14 cellular contexts compared by ENCODE assay signal in the genomic region with DNA sequence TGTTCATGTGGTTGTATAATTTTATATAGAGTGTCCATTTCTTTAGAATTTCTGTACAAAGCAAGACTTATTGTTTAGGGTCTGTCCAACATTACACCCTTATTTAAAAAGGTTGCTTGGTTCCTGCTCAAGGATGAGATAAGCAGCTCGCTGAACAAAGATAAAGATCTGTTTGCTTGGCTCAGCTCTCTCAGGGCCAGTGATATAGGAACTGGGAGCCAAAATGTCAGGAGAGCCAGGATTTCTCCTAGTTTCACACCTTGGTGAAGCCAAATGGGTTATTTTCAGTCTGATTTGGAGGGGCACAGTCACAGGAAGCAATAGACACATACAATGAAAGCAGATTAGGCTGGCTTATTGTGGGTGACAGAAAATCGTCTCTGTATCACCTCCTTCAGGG.
A peak's percentile ranks its signal among the peaks of the same experiment; 100 is the strongest.
DNase-seq lines count a peak whose midpoint lies in the region; ATAC-seq and TF ChIP-seq lines count a peak whose summit lies in the region.
"Had no signal": no experiment of that assay in that cellular context is flagged by ENCODE, and none has a peak within 500 bp of the region (broad histone marks: within the 10 kb centered on the region; RNA-seq: fewer than 3 reads in every experiment).

No MANE protein-coding gene starts in this region.

- no peaks in the 10 kb centered on the region for H3K4me1 ChIP-seq in parathyroid adenoma

- no peaks in the 10 kb centered on the region for H3K36me3 ChIP-seq in parathyroid adenoma (ENCODE audit: control insufficient read depth, insufficient read depth, low read length)

- no peaks in the 10 kb centered on the region for H3K27me3 ChIP-seq in parathyroid adenoma (ENCODE audit: control insufficient read depth, insufficient read depth, low read length)

- peak overlapping the region; percentile 31 for H3K4me2 ChIP-seq in parathyroid adenoma (ENCODE audit: low read length)

- H3K4me3 Mint-ChIP-seq in activated T-helper 2 cell treated with anti-CD3 and anti-CD28 coated beads, Interferon-gamma antibody, Interleukin-2, Interleukin-4, amounts not matched to agents 10 μg/mL and 5 μg/mL and 100 μg/mL, durations not matched to agents 14 hours and 24 hours and 36 hours (ENCODE audit: low read depth): no peak overlapping the region
- H3K4me3 Mint-ChIP-seq: B cell; CD4-positive, alpha-beta T cell; H9; IgD-negative memory B cell had no signal

- no peak overlapping the region for H2AFZ ChIP-seq in parathyroid adenoma
- H2AFZ ChIP-seq: GM23248 had no signal

- intact Hi-C loops in activated T-helper 2 cell treated with anti-CD3 and anti-CD28 coated beads, Interferon-gamma antibody, Interleukin-2, Interleukin-4, amounts not matched to agents 10 μg/mL and 5 μg/mL and 100 μg/mL, durations not matched to agents 14 hours and 24 hours and 36 hours (cut with micrococcal nuclease): loop anchor here (10.0 kb wide), 1 partner anchor 465 kb away; no protein-coding TSS in a partner anchor

- H3K27ac Mint-ChIP-seq in activated T-helper 2 cell treated with anti-CD3 and anti-CD28 coated beads, Interferon-gamma antibody, Interleukin-2, Interleukin-4, amounts not matched to agents 10 μg/mL and 5 μg/mL and 100 μg/mL, durations not matched to agents 14 hours and 24 hours and 36 hours: no peak overlapping the region
- H3K27ac Mint-ChIP-seq: B cell; CD4-positive, alpha-beta T cell; IgD-negative memory B cell had no signal

- H3K27ac ChIP-seq in VCaP (peak overlapping the region; percentile 27), parathyroid adenoma (no peak overlapping the region)
- H3K27ac ChIP-seq: GM23248 had no signal

- DNase-seq in D341Med (ENCODE audit: low spot score): peak; percentile 49
- DNase-seq in DMS 273 treated with DMSO at 0.1 percent for 48 hours (lab: John Stamatoyannopoulos, UW): peak; percentile 5
- DNase-seq in activated T-helper 2 cell treated with anti-CD3 and anti-CD28 coated beads, Interferon-gamma antibody, Interleukin-2, Interleukin-4, amounts not matched to agents 10 μg/mL and 5 μg/mL and 100 μg/mL, durations not matched to agents 14 hours and 24 hours and 36 hours (ENCODE audit: low spot score): no peak
- no peak for DNase-seq in NAMALWA (ENCODE audit: low spot score)
- no peak for DNase-seq in stimulated activated naive CD8-positive, alpha-beta T cell treated with anti-CD3 and anti-CD28 coated beads, Interleukin-15, Interleukin-2, amounts not matched to agents 100 U/mL and 50 U/mL, for 24 hours
- DNase-seq: C1 segment of cervical spinal cord; CD4-positive, alpha-beta T cell; DMS53; GM23248; H9 had no signal

- ATAC-seq in stimulated activated naive CD8-positive, alpha-beta T cell treated with anti-CD3 and anti-CD28 coated beads, Interleukin-15, Interleukin-2, amounts not matched to agents 100 U/mL and 50 U/mL, for 24 hours: no peak

- no peaks in the 10 kb centered on the region for H3K4me1 Mint-ChIP-seq in activated T-helper 2 cell treated with anti-CD3 and anti-CD28 coated beads, Interferon-gamma antibody, Interleukin-2, Interleukin-4, amounts not matched to agents 10 μg/mL and 5 μg/mL and 100 μg/mL, durations not matched to agents 14 hours and 24 hours and 36 hours (ENCODE audit: low read depth)
- H3K4me1 Mint-ChIP-seq: B cell, H9, IgD-negative memory B cell had no signal

- H3K9me3 ChIP-seq in parathyroid adenoma (ENCODE audit: control insufficient read depth, low read length): no peaks in the 10 kb centered on the region

- H3K9me3 Mint-ChIP-seq in activated T-helper 2 cell treated with anti-CD3 and anti-CD28 coated beads, Interferon-gamma antibody, Interleukin-2, Interleukin-4, amounts not matched to agents 10 μg/mL and 5 μg/mL and 100 μg/mL, durations not matched to agents 14 hours and 24 hours and 36 hours: no peaks in the 10 kb centered on the region
- H3K9me3 Mint-ChIP-seq: CD4-positive, alpha-beta T cell; H9; IgD-negative memory B cell had no signal

- H3K27me3 Mint-ChIP-seq in activated T-helper 2 cell treated with anti-CD3 and anti-CD28 coated beads, Interferon-gamma antibody, Interleukin-2, Interleukin-4, amounts not matched to agents 10 μg/mL and 5 μg/mL and 100 μg/mL, durations not matched to agents 14 hours and 24 hours and 36 hours (ENCODE audit: low read depth): no peaks in the 10 kb centered on the region
- H3K27me3 Mint-ChIP-seq: B cell; CD4-positive, alpha-beta T cell; IgD-negative memory B cell had no signal

- H3K36me3 Mint-ChIP-seq in activated T-helper 2 cell treated with anti-CD3 and anti-CD28 coated beads, Interferon-gamma antibody, Interleukin-2, Interleukin-4, amounts not matched to agents 10 μg/mL and 5 μg/mL and 100 μg/mL, durations not matched to agents 14 hours and 24 hours and 36 hours (ENCODE audit: low read depth): no peaks in the 10 kb centered on the region
- H3K36me3 Mint-ChIP-seq: IgD-negative memory B cell had no signal

- no peaks in the 10 kb centered on the region for H3K79me2 ChIP-seq in parathyroid adenoma

- TF ChIP-seq CTCF in VCaP (conservative IDR thresholded peaks at IDR 0.05): no peak
- no peak for TF ChIP-seq CTCF in parathyroid adenoma (IDR thresholded peaks at IDR 0.05)

- H3K4me3 ChIP-seq in parathyroid adenoma (ENCODE audit: low read depth, low read length): no peak overlapping the region
- H3K4me3 ChIP-seq: GM23248 had no signal

- H3K9ac ChIP-seq in parathyroid adenoma: no peak overlapping the region
- H3K9ac ChIP-seq: GM23248 had no signal

Comparison
In these comparisons a context has a peak if more than half of its experiments do, and no peak if none do; other contexts are left out.
1. DNase-seq: peak in D341Med (single experiment) and DMS 273 treated with DMSO at 0.1 percent for 48 hours (single experiment); none in activated T-helper 2 cell treated with anti-CD3 and anti-CD28 coated beads, Interferon-gamma antibody, Interleukin-2, Interleukin-4, amounts not matched to agents 10 μg/mL and 5 μg/mL and 100 μg/mL, durations not matched to agents 14 hours and 24 hours and 36 hours (single experiment), NAMALWA (single experiment) and stimulated activated naive CD8-positive, alpha-beta T cell treated with anti-CD3 and anti-CD28 coated beads, Interleukin-15, Interleukin-2, amounts not matched to agents 100 U/mL and 50 U/mL, for 24 hours (single experiment).